ENCODE assay signal across 1 cellular context in the genomic region with DNA sequence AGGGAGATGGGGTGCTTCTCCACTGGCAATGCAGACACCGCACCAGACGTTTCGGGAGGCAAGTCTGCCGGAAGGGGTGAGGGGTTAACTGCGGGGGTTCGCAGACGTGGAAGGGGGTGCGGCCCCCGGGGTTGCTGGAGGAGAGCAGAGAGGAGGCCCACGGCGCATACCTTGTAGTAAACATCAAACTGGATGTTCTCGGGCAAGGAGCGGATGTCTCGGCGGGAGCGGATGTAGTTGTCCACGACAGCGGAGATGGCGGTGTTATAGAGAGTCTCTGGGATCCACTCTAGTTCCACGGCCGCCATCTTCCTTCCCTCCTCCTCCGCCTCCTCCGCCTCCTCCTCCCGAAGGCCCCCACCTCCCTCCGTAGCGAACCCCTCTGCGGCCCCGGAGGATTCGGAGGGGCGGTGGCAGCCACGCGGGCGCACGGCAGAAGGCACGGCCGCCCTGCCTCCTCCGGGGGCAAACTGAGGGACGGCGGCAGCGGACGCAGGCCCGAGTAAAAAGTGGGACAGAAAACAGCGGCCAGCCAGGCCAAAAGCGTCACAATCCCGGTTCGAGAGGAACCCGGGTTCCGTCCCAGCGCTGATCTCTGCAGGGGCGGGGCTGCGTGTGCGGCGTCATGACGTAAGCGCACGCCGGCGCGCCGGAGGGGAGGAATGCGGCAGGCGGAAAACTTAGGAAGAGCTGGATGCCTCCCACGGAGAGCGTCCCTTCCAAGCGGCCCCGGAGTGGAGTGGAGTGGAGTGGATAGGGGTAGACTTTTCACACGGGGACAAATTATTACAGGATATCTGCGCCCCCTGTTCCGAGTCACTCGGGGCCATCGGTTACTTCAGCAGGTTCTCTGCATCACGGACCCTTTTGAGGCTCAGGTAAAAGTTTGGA.
TF ChIP-seq lines count a peak whose summit lies in the region.

A gene with protein sequence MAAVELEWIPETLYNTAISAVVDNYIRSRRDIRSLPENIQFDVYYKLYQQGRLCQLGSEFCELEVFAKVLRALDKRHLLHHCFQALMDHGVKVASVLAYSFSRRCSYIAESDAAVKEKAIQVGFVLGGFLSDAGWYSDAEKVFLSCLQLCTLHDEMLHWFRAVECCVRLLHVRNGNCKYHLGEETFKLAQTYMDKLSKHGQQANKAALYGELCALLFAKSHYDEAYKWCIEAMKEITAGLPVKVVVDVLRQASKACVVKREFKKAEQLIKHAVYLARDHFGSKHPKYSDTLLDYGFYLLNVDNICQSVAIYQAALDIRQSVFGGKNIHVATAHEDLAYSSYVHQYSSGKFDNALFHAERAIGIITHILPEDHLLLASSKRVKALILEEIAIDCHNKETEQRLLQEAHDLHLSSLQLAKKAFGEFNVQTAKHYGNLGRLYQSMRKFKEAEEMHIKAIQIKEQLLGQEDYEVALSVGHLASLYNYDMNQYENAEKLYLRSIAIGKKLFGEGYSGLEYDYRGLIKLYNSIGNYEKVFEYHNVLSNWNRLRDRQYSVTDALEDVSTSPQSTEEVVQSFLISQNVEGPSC (minus strand): TSS at position 619 of the 891 bp plus-strand sequence. CDS start 311 bp downstream, at position 308.

TF ChIP-seq in Ishikawa, 13 proteins besides CTCF, POLR2A, EP300 and RAD21 (continued from another document):
- TF ChIP-seq, protein P1, sequence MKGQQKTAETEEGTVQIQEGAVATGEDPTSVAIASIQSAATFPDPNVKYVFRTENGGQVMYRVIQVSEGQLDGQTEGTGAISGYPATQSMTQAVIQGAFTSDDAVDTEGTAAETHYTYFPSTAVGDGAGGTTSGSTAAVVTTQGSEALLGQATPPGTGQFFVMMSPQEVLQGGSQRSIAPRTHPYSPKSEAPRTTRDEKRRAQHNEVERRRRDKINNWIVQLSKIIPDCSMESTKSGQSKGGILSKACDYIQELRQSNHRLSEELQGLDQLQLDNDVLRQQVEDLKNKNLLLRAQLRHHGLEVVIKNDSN (IDR thresholded peaks at IDR 0.05), result no peak
- peak; percentile 37; the same call in 1 of the 2 replicates for TF ChIP-seq TCF12 (IDR thresholded peaks at IDR 0.05; ENCODE audit: low read depth)
- peak; percentile 91 for TF ChIP-seq ZBTB7A (IDR thresholded peaks at IDR 0.05; ENCODE audit: low read depth)
